Comparison of ENCODE assay signal across 10 cellular contexts in the genomic region with DNA sequence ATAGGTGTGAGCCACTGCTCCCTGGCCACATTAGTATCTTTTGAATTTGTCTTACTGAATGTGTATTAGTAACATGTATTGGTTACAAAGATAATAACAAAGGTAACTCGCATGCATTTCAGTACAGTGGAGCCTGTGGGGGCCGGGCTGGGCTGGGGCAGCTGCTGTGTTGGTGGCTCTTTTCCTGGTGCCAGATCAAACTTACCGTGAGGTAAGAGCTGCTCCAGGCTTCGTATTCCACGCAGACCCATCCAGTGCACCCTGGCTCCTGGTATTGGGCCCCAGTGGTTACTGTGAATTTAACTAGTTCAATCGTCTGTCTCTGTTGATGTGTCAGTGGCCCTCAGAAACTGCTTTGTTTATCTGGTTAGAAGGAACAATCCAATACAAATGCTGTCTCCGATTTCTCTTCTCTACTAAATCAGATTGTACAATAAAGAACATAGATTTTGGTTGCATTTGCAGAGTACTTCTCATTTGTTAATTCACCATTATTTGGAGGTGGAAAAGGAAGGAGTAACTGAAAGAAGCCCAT. TPM values are rescaled to one million over a fixed set of nuclear protein-coding genes. Genes with fewer than 3 reads are reported as not detected.
DNase-seq lines count a peak whose midpoint lies in the region; ATAC-seq and TF ChIP-seq lines count a peak whose summit lies in the region.
"Had no signal": no experiment of that assay in that cellular context is flagged by ENCODE, and none has a peak within 500 bp of the region (broad histone marks: within the 10 kb centered on the region; RNA-seq: fewer than 3 reads in every experiment).

No MANE protein-coding gene starts in this region.

- peaks cover 67% of the 10 kb centered on the region for H3K36me3 ChIP-seq in BLaER1
- peaks cover 21% of the 10 kb centered on the region for H3K36me3 ChIP-seq in HUES48 (ENCODE audit: control insufficient read depth, insufficient read depth, low read length)
- no peaks in the 10 kb centered on the region for H3K36me3 ChIP-seq in adrenal gland (replicated peaks in 1 of 2)

- H3K9me3 ChIP-seq in BLaER1 (peaks cover 47% of the 10 kb centered on the region), HUES48 (ENCODE audit: control insufficient read depth, insufficient read depth, low read length) (peaks cover 9% of the 10 kb centered on the region), adrenal gland (replicated peaks in 1 of 3) (no peaks in the 10 kb centered on the region)

- H3K36me3 Mint-ChIP-seq in naive thymus-derived CD8-positive, alpha-beta T cell = peaks cover 0 to 21% (median under 1%) of the 10 kb centered on the region in 3 donors

- H3K4me3 ChIP-seq in BLaER1 (0 out of 2 replicates have a peak overlapping the region, but pooled peaks have one; percentile 5), HUES48 (ENCODE audit: low read depth, low read length) (no peak overlapping the region), adrenal gland (no peak overlapping the region)

- no peak for DNase-seq in naive thymus-derived CD8-positive, alpha-beta T cell
- DNase-seq in adrenal gland (no peak), EL (no peak), head of caudate nucleus (no peak)
- DNase-seq: NCI-H2107; stimulated activated CD4-positive, alpha-beta T cell treated with anti-CD3 and anti-CD28 coated beads, Interleukin-4, amount 100 ng/mL, for 1 hour had no signal

- 54 to 67% (median 63%) methylated on average over 5 to 7 of the region's 7 CpGs for WGBS in adrenal gland, 4 donors

- H3K27me3 ChIP-seq in BLaER1 (no peaks in the 10 kb centered on the region), HUES48 (ENCODE audit: control insufficient read depth, insufficient read depth, low read length) (no peaks in the 10 kb centered on the region), adrenal gland (no peaks in the 10 kb centered on the region)

- H3K27ac ChIP-seq in BLaER1 (peak overlapping the region; percentile 40; the same call in 1 of the 2 replicates), HUES48 (ENCODE audit: low read depth, low read length) (peak overlapping the region; percentile 13), angular gyrus (ENCODE audit: low read depth, low read length) (peak overlapping the region; percentile 43), adrenal gland (peak overlapping the region in 2 of 5 donors; percentile 54 to 68)

- peak overlapping the region; percentile 31; the same call in 1 of the 2 replicates for H3K9ac ChIP-seq in BLaER1
- H3K9ac ChIP-seq in HUES48 (ENCODE audit: low read depth, low read length) = no peak overlapping the region

- peaks cover 61 to 98% (median 95%) of the 10 kb centered on the region in 4 donors for H3K4me1 Mint-ChIP-seq in naive thymus-derived CD8-positive, alpha-beta T cell

- no peak for TF ChIP-seq POLR2A in adrenal gland (IDR thresholded peaks at IDR 0.05)

- peak overlapping the region; percentile 76 for H3K4me2 ChIP-seq in BLaER1

- POLR2A ChIA-PET in naive thymus-derived CD8-positive, alpha-beta T cell (lab: Charles Lee) = interaction anchor here (1.5 to 5.5 kb wide), 3 partner anchors 11 to 19 kb away, joined by 4 to 73 read pairs (median 23); partner anchors contain the start of gene PRRC2B

- intact Hi-C loops in adrenal gland (cut with DNase I) = loop anchor here in 1 of 2 donors (10.0 kb wide), 1 partner anchor 755 kb away; the partner anchor contains the start of gene NTNG2
- intact Hi-C loops in head of caudate nucleus (cut with DNase I) = no loop called here

- H3K4me1 ChIP-seq in BLaER1 (peaks cover 62% of the 10 kb centered on the region), HUES48 (ENCODE audit: control insufficient read depth, insufficient read depth, low read length) (peaks cover 50% of the 10 kb centered on the region), adrenal gland (replicated peaks in 1 of 2) (peaks cover 65 to 90% of the 10 kb centered on the region in 2 donors)

- H3K4me3 Mint-ChIP-seq in naive thymus-derived CD8-positive, alpha-beta T cell = peak overlapping the region; percentile 58 to 91 (median 84)

- no peak for TF ChIP-seq CTCF in adrenal gland (IDR thresholded peaks at IDR 0.05)

- peaks cover 100% of the 10 kb centered on the region for H4K20me1 ChIP-seq in BLaER1

- H3K9me3 Mint-ChIP-seq in naive thymus-derived CD8-positive, alpha-beta T cell = peaks cover 0 to 3% (median 0%) of the 10 kb centered on the region in 9 donors

- H3K27ac Mint-ChIP-seq in naive thymus-derived CD8-positive, alpha-beta T cell = peak overlapping the region; percentile 71 to 94 (median 90)

- ATAC-seq in naive thymus-derived CD8-positive, alpha-beta T cell = no peak
- no peak for ATAC-seq in HG02798 (IDR thresholded peaks at IDR 0.05; ENCODE audit: poor library complexity, unreplicated experiment)

- H3K27me3 Mint-ChIP-seq in naive thymus-derived CD8-positive, alpha-beta T cell = no peaks in the 10 kb centered on the region

RNA-seq across cellular contexts. Expression of gene PRRC2B, which starts 15.6 kb away (rescaled TPM):
- total RNA-seq in naive thymus-derived CD8-positive, alpha-beta T cell = 100 to 1,000 TPM; 383 to 386 TPM
- polyA plus RNA-seq in naive thymus-derived CD8-positive, alpha-beta T cell = 10 to 100 TPM; 13.4 to 56.3 (median 27.9) TPM
- total RNA-seq in adrenal gland = 100 to 1,000 TPM; 109 to 255 (median 161) TPM
- polyA plus RNA-seq in adrenal gland = 100 to 1,000 TPM in 1 of 3 donors, 10 to 100 TPM in 2; 56.9 to 141 (median 98.1) TPM
